ENCODE assay signal across 8 cellular contexts in the genomic region with DNA sequence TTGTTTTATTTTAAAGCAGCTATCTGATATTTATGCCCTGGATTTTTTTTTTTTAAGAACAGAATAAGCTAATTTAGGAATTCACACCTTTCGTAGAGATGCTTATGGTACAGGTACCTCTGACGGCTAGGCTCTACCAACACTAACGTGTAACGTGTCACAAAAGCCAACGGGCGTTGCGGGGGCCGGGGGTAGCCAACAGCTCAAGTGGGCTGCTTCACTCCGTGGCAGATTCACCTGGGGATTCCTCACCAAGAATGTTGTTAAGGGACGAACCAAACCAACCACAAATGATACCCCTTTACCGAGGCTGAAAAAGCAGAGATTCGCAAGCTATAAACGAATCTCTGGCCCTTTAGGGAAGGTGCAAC. TPM values are rescaled to one million over a fixed set of nuclear protein-coding genes. Genes with fewer than 3 reads are reported as not detected.
DNase-seq lines count a peak whose midpoint lies in the region; ATAC-seq and TF ChIP-seq lines count a peak whose summit lies in the region.

No MANE protein-coding gene starts in this region.

- H3K27ac ChIP-seq in C4-2B (peak overlapping the region; percentile 89), angular gyrus (ENCODE audit: low read depth, low read length) (peak overlapping the region; percentile 86), substantia nigra (ENCODE audit: low read depth, low read length, poor library complexity, severe bottlenecking) (peak overlapping the region; percentile 78)

- H3K27ac Mint-ChIP-seq in IgD-negative memory B cell = peak overlapping the region in 2 of 3 donors; percentile 94 to 95

- H3K4me1 Mint-ChIP-seq in IgD-negative memory B cell = peaks cover 30 to 46% (median 35%) of the 10 kb centered on the region in 3 donors

- no peaks in the 10 kb centered on the region for H3K27me3 Mint-ChIP-seq in IgD-negative memory B cell

- peak overlapping the region; percentile 75 for H3K4me3 ChIP-seq in lower leg skin (ENCODE audit: low read depth, poor library complexity, severe bottlenecking)

- no peak for TF ChIP-seq CTCF in C4-2B (conservative IDR thresholded peaks at IDR 0.05)
- no peak for TF ChIP-seq CTCF in lower leg skin (IDR thresholded peaks at IDR 0.05)

- TF ChIP-seq POLR2A in lower leg skin (IDR thresholded peaks at IDR 0.05) = no peak

- peaks cover 4% of the 10 kb centered on the region for H3K36me3 Mint-ChIP-seq in IgD-negative memory B cell

- intact Hi-C loops in lower leg skin (cut with DNase I; ENCODE audit: low total_unique reads) = no loop called here

- no peaks in the 10 kb centered on the region for H3K9me3 Mint-ChIP-seq in IgD-negative memory B cell

- WGBS in lower leg skin, 2 donors = 5 to 8% methylated on average over 13 of the region's 13 CpGs

- ATAC-seq in GM18873 (IDR thresholded peaks at IDR 0.05; ENCODE audit: low FRiP score, unreplicated experiment) (no peak), HG03025 (IDR thresholded peaks at IDR 0.05; ENCODE audit: low FRiP score, unreplicated experiment) (no peak), GM18517 (IDR thresholded peaks at IDR 0.05; ENCODE audit: unreplicated experiment) (no peak)

- peak overlapping the region; percentile 89 to 97 (median 96) for H3K4me3 Mint-ChIP-seq in IgD-negative memory B cell

- DNase-seq in lower leg skin (ENCODE audit: low spot score in 2 of 2) (no peak), substantia nigra (lab: John Stamatoyannopoulos, UW) (peak in 11 of 49 donors; percentile 1 to 46 (median 6))

RNA-seq across cellular contexts. Expression of a gene that starts 1.0 kb away (rescaled TPM):
- polyA plus RNA-seq in IgD-negative memory B cell = 8.2 TPM
- total RNA-seq in lower leg skin = 10 to 100 TPM; 15.1 to 28.6 (median 18.8) TPM
